Comparison of ENCODE assay signal across 18 cellular contexts in genomic region chr11:8352090-8352489, GRCh38.
DNase-seq lines count a peak whose midpoint lies in the region; ATAC-seq, FAIRE-seq and TF ChIP-seq lines count a peak whose summit lies in the region.
"Had no signal": no experiment of that assay in that cellular context is flagged by ENCODE, and none has a peak within 500 bp of the region (broad histone marks: within the 10 kb centered on the region; RNA-seq: fewer than 3 reads in every experiment).

No MANE protein-coding gene starts in this region.

- H3K27ac ChIP-seq in SK-N-SH (ENCODE audit: low read depth in 2 of 2, low read length in 1 of 2), result no peak overlapping the region
- no peak overlapping the region for H3K27ac ChIP-seq in thyroid gland
- no peak overlapping the region for H3K27ac ChIP-seq in small intestine (ENCODE audit: low read depth in 1 of 2, low read length in 1 of 2)
- H3K27ac ChIP-seq: 22Rv1, BLaER1 had no signal

- no peak for TF ChIP-seq CTCF in SK-N-SH (IDR thresholded peaks at IDR 0.05)
- TF ChIP-seq CTCF in thyroid gland (IDR thresholded peaks at IDR 0.05), result no peak

- H3K9me3 ChIP-seq in SK-N-SH, result no peaks in the 10 kb centered on the region
- H3K9me3 ChIP-seq in thyroid gland, result no peaks in the 10 kb centered on the region
- H3K9me3 ChIP-seq in small intestine (ENCODE audit: control insufficient read depth, low read depth), result no peaks in the 10 kb centered on the region

- no peaks in the 10 kb centered on the region for H3K79me2 ChIP-seq in SK-N-SH (ENCODE audit: insufficient read depth)

- TF ChIP-seq RAD21 in SK-N-SH (IDR thresholded peaks at IDR 0.05; ENCODE audit: low read length) (no peak), Ishikawa (IDR thresholded peaks at IDR 0.05; ENCODE audit: low read depth) (no peak)

- no peak for ATAC-seq in SK-N-SH treated with all-trans-retinoic acid at 6 μM for 48 hours
- ATAC-seq in GM21723 (IDR thresholded peaks at IDR 0.05; ENCODE audit: unreplicated experiment), result no peak
- ATAC-seq: K562 had no signal

- no peak for FAIRE-seq in small intestine (lab: Jason Lieb, UNC)
- FAIRE-seq: GM12891, HTR-8/SVneo, K562 had no signal

- whole genome bisulfite sequencing in SK-N-SH (ENCODE audit: low lambda C conversion rate), result 38% methylated on average over 1 of the region's 1 CpG
- WGBS in thyroid gland, 2 donors, result 64 to 79% methylated on average over 1 of the region's 1 CpG
- 77 to 90% (median 86%) methylated on average over 1 of the region's 1 CpG for WGBS in small intestine, 3 donors

- no peaks in the 10 kb centered on the region for H3F3A ChIP-seq in SK-N-SH (replicated peaks; ENCODE audit: insufficient read depth)

- POLR2A ChIA-PET in SK-N-SH (lab: Yijun Ruan, JAX), result interaction anchor here (0.6 kb wide), 1 partner anchor 123 kb away, joined by 3 read pairs; no protein-coding TSS in a partner anchor

- H3K4me1 ChIP-seq in SK-N-SH (ENCODE audit: control insufficient read depth in 1 of 2, insufficient read depth in 2 of 2, low read depth in 1 of 2, low read length in 1 of 2) (peaks cover 0 to 36% of the 10 kb centered on the region in 2 experiments; a peak in 1 of 4 replicates), thyroid gland (peaks cover 0 to 7% of the 10 kb centered on the region in 2 donors), small intestine (ENCODE audit: control insufficient read depth in 2 of 2, insufficient read depth in 1 of 2, low read depth in 1 of 2, low read length in 1 of 2) (no peaks in the 10 kb centered on the region)

- H3K4me2 ChIP-seq in SK-N-SH, result no peak overlapping the region
- H3K4me2 ChIP-seq: BLaER1 had no signal

- DNase-seq in SK-N-SH, result no peak
- DNase-seq in astrocyte of the hippocampus (ENCODE audit: low read depth, low spot score), result peak; percentile 23
- DNase-seq in myocyte (ENCODE audit: low read depth), result peak; percentile 12
- DNase-seq in thyroid gland, result no peak
- DNase-seq in small intestine, result no peak
- DNase-seq: AML-193; Calu3; CD4-positive, CD25-positive, alpha-beta regulatory T cell; DMS 273 treated with DMSO at 0.1 percent for 48 hours; HCEC 1CT had no signal

- no peak for TF ChIP-seq POLR2A in thyroid gland (IDR thresholded peaks at IDR 0.05)

- H3K4me3 ChIP-seq in SK-N-SH (ENCODE audit: low read depth in 2 of 2, low read length in 1 of 2) (no peak overlapping the region), thyroid gland (replicated peaks in 1 of 3) (no peak overlapping the region), small intestine (ENCODE audit: low read depth in 1 of 2, low read length in 2 of 2) (no peak overlapping the region)
- H3K4me3 ChIP-seq: BLaER1, K562 had no signal

- intact Hi-C loops in thyroid gland (cut with DNase I), result no loop called here

- CTCF ChIA-PET in SK-N-SH (lab: Yijun Ruan, JAX), result interaction anchor here (1.1 to 1.3 kb wide), 2 partner anchors 89 to 345 kb away, joined by 3 read pairs; partner anchors contain the start of gene LMO1

- TF ChIP-seq EP300 in SK-N-SH (IDR thresholded peaks at IDR 0.05; ENCODE audit: borderline replicate concordance in 1 of 2, low read depth in 1 of 2, low read length in 1 of 2), result no peak
- no peak for TF ChIP-seq EP300 in Ishikawa (IDR thresholded peaks at IDR 0.05; ENCODE audit: borderline replicate concordance)

- H3K9me2 ChIP-seq in SK-N-SH, result no peaks in the 10 kb centered on the region

- no peak overlapping the region for H3K9ac ChIP-seq in SK-N-SH
- H3K9ac ChIP-seq: BLaER1 had no signal

- H2AFZ ChIP-seq in SK-N-SH (ENCODE audit: low read depth), result no peak overlapping the region

- no peaks in the 10 kb centered on the region for H4K20me1 ChIP-seq in SK-N-SH (ENCODE audit: insufficient read depth)
- H4K20me1 ChIP-seq: BLaER1 had no signal

- no peaks in the 10 kb centered on the region for H3K36me3 ChIP-seq in SK-N-SH (replicated peaks in 1 of 2; ENCODE audit: control insufficient read depth in 1 of 2, insufficient read depth in 2 of 2, low read length in 1 of 2)
- H3K36me3 ChIP-seq in thyroid gland, result no peaks in the 10 kb centered on the region
- H3K36me3 ChIP-seq in small intestine (ENCODE audit: control insufficient read depth in 2 of 2, insufficient read depth in 2 of 2, low read length in 2 of 2), result no peaks in the 10 kb centered on the region
- H3K36me3 ChIP-seq: BLaER1 had no signal

- no peaks in the 10 kb centered on the region; the same call in 1 of the 2 replicates for H3K27me3 ChIP-seq in SK-N-SH (ENCODE audit: insufficient read depth)
- H3K27me3 ChIP-seq in thyroid gland, result no peaks in the 10 kb centered on the region
- no peaks in the 10 kb centered on the region for H3K27me3 ChIP-seq in small intestine (ENCODE audit: control insufficient read depth in 2 of 2, insufficient read depth in 2 of 2, low read length in 2 of 2)
- H3K27me3 ChIP-seq: BLaER1 had no signal

TF ChIP-seq in SK-N-SH, 30 proteins besides CTCF, POLR2A, EP300 and RAD21 (continues in another document):
- no peak for TF ChIP-seq FOXJ3 (CRISPR knock-in tag; IDR thresholded peaks at IDR 0.05)
- no peak for TF ChIP-seq RCOR1 (IDR thresholded peaks at IDR 0.05; ENCODE audit: low read length)

TF ChIP-seq in SK-N-SH treated with all-trans-retinoic acid at 6 μM for 48 hours, 23 proteins besides CTCF, POLR2A, EP300 and RAD21 (continues in another document):
- TF ChIP-seq BACH2 (CRISPR knock-in tag; IDR thresholded peaks at IDR 0.05; ENCODE audit: borderline replicate concordance), result no peak
- no peak for TF ChIP-seq TCF4 (CRISPR knock-in tag; IDR thresholded peaks at IDR 0.05; ENCODE audit: borderline replicate concordance)
- no peak for TF ChIP-seq ESRRG (CRISPR knock-in tag; IDR thresholded peaks at IDR 0.05)
- no peak for TF ChIP-seq PPARA (CRISPR knock-in tag; IDR thresholded peaks at IDR 0.05; ENCODE audit: borderline replicate concordance)
- no peak for TF ChIP-seq CSRNP3 (CRISPR knock-in tag; IDR thresholded peaks at IDR 0.05)
- no peak for TF ChIP-seq GLIS3 (CRISPR knock-in tag; IDR thresholded peaks at IDR 0.05)

TF ChIP-seq in Ishikawa, 13 proteins besides CTCF, POLR2A, EP300 and RAD21:
- peak; percentile 82 for TF ChIP-seq REST (IDR thresholded peaks at IDR 0.05; ENCODE audit: low read depth)
- TF ChIP-seq TAF1 (IDR thresholded peaks at IDR 0.05; ENCODE audit: low read depth), result no peak

Comparison
In these comparisons a context has a peak if more than half of its experiments do, and no peak if none do; other contexts are left out.
1. DNase-seq: peak in astrocyte of the hippocampus (single experiment) and myocyte (single experiment); none in SK-N-SH (single experiment), thyroid gland (0 of 2) and small intestine (single experiment).